In the genomic region with DNA sequence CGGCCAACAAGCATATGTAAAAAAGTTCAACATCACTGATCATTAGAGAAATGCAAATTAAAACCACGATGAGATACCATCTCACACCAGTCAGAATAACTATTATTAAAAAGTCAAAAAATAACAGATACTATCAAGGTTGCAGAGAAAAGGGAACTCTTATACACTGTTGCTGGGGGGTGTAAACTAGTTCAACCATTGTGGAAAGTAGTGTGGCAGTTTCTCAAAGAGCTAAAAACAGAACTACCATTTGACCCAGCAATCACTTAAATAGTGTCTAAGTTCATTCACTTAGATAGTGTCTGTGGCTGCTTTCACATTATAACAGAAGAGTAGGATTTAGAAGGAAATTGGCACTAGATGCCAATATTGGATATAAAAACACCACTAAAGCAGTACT, we compare ENCODE assay signal across 16 cellular contexts.
"Had no signal": no experiment of that assay in that cellular context is flagged by ENCODE, and none has a peak within 500 bp of the region (broad histone marks: within the 10 kb centered on the region; RNA-seq: fewer than 3 reads in every experiment).

No MANE protein-coding gene starts in this region.

- H3K27me3 ChIP-seq: dorsolateral prefrontal cortex, thyroid gland had no signal

- H3K27me3 Mint-ChIP-seq: activated B cell treated with CpG ODN at 0.5 μM for 24 hours; activated CD8-positive, alpha-beta T cell treated with anti-CD3 and anti-CD28 coated beads for 36 hours; brain; naive B cell had no signal

- H3K27ac ChIP-seq: dorsolateral prefrontal cortex, thyroid gland had no signal

- DNase-seq: activated B cell treated with CpG ODN at 0.5 μM for 24 hours; activated CD4-positive, alpha-beta T cell treated with anti-CD3 and anti-CD28 coated beads for 48 hours; activated CD8-positive, alpha-beta T cell treated with anti-CD3 and anti-CD28 coated beads for 36 hours; activated naive CD4-positive, alpha-beta T cell treated with anti-CD3 and anti-CD28 coated beads for 36 hours; activated T-cell treated with anti-CD3 and anti-CD28 coated beads, Interleukin-2, amount 50 U/mL, for 24 hours; anterior cingulate cortex; central memory CD4-positive, alpha-beta T cell; dorsolateral prefrontal cortex; mesenchymal stem cell; mucosa of descending colon; naive B cell; retina; stimulated activated naive CD4-positive, alpha-beta T cell treated with Interleukin-2 at 50 U/mL for 16 hours; thyroid gland had no signal

- H3K27ac Mint-ChIP-seq: activated B cell treated with CpG ODN at 0.5 μM for 24 hours; activated CD8-positive, alpha-beta T cell treated with anti-CD3 and anti-CD28 coated beads for 36 hours; activated naive CD4-positive, alpha-beta T cell treated with anti-CD3 and anti-CD28 coated beads for 36 hours; activated T-cell treated with anti-CD3 and anti-CD28 coated beads, Interleukin-2, amount 50 U/mL, for 24 hours; brain had no signal

- H3K4me1 Mint-ChIP-seq: brain, neural crest cell had no signal

- H3K4me3 ChIP-seq: dorsolateral prefrontal cortex, mucosa of descending colon, thyroid gland had no signal

- H3K9me3 ChIP-seq: mucosa of descending colon, thyroid gland had no signal

- H3K4me1 ChIP-seq: thyroid gland had no signal

- ATAC-seq: activated CD8-positive, alpha-beta T cell treated with anti-CD3 and anti-CD28 coated beads for 36 hours; mucosa of descending colon had no signal

- H3K36me3 Mint-ChIP-seq: brain, naive B cell had no signal

- H3K4me3 Mint-ChIP-seq: activated B cell treated with CpG ODN at 0.5 μM for 24 hours; activated CD8-positive, alpha-beta T cell treated with anti-CD3 and anti-CD28 coated beads for 36 hours; activated naive CD4-positive, alpha-beta T cell treated with anti-CD3 and anti-CD28 coated beads for 36 hours; activated T-cell treated with anti-CD3 and anti-CD28 coated beads, Interleukin-2, amount 50 U/mL, for 24 hours; brain; naive B cell; neural crest cell had no signal

- H3K9me3 Mint-ChIP-seq: activated B cell treated with CpG ODN at 0.5 μM for 24 hours; activated CD8-positive, alpha-beta T cell treated with anti-CD3 and anti-CD28 coated beads for 36 hours; activated naive CD4-positive, alpha-beta T cell treated with anti-CD3 and anti-CD28 coated beads for 36 hours; activated T-cell treated with anti-CD3 and anti-CD28 coated beads, Interleukin-2, amount 50 U/mL, for 24 hours; brain; naive B cell; neural crest cell had no signal
